ENCODE assay signal across 17 cellular contexts in genomic region chr5:134142088-134142487, GRCh38. TPM values are rescaled to one million over a fixed set of nuclear protein-coding genes. Genes with fewer than 3 reads are reported as not detected.
DNase-seq lines count a peak whose midpoint lies in the region; ATAC-seq, FAIRE-seq and TF ChIP-seq lines count a peak whose summit lies in the region.
"Had no signal": no experiment of that assay in that cellular context is flagged by ENCODE, and none has a peak within 500 bp of the region (broad histone marks: within the 10 kb centered on the region; RNA-seq: fewer than 3 reads in every experiment).

No MANE protein-coding gene starts in this region.

- H3K36me3 ChIP-seq in pancreas (peaks cover 0 to 20% (median 6%) of the 10 kb centered on the region in 3 donors), HepG2 (replicated peaks in 1 of 2; ENCODE audit: control insufficient read depth in 1 of 2, insufficient read depth in 2 of 2, low read length in 2 of 2) (peaks cover 25 to 76% of the 10 kb centered on the region in 2 experiments)

- ATAC-seq in effector memory CD8-positive, alpha-beta T cell (replicated peaks): no peak
- no peak for ATAC-seq in pancreas
- ATAC-seq in GM18909 (IDR thresholded peaks at IDR 0.05; ENCODE audit: poor library complexity, unreplicated experiment): no peak
- ATAC-seq in HepG2: no peak
- ATAC-seq: right lobe of liver had no signal

- no peak overlapping the region for H3K4me3 ChIP-seq in pancreas
- H3K4me3 ChIP-seq in HepG2 (replicated peaks in 1 of 3; ENCODE audit: insufficient read depth in 1 of 3, low read depth in 2 of 3, low read length in 3 of 3): no peak overlapping the region
- H3K4me3 ChIP-seq: left ventricle myocardium inferior, right lobe of liver, tibial nerve had no signal

- 76 to 84% methylated on average over 5 of the region's 5 CpGs for WGBS in pancreas, 2 donors
- 89% methylated on average over 5 of the region's 5 CpGs for WGBS in HepG2 (ENCODE audit: low lambda C conversion rate)

- peaks cover 43% of the 10 kb centered on the region for H3K4me1 Mint-ChIP-seq in activated CD4-positive, alpha-beta memory T cell treated with anti-CD3 and anti-CD28 coated beads for 36 hours (ENCODE audit: low read depth)
- peaks cover 25% of the 10 kb centered on the region for H3K4me1 Mint-ChIP-seq in activated CD4-positive, alpha-beta memory T cell treated with anti-CD3 and anti-CD28 coated beads, Interleukin-2, amount 10 ng/mL, durations not matched to agents 7 days and 5 days
- peaks cover 59 to 61% of the 10 kb centered on the region in 2 donors for H3K4me1 Mint-ChIP-seq in effector memory CD8-positive, alpha-beta T cell (ENCODE audit: low read depth in 2 of 2)
- peaks cover 23% of the 10 kb centered on the region for H3K4me1 Mint-ChIP-seq in Calu3 (ENCODE audit: low read depth, unreplicated experiment)

- peaks cover 24% of the 10 kb centered on the region for H4K20me1 ChIP-seq in HepG2 (ENCODE audit: insufficient read depth, low read length)

- no peak for TF ChIP-seq EP300 in HepG2 (IDR thresholded peaks at IDR 0.05; ENCODE audit: low read depth in 2 of 2, low read length in 2 of 2)
- TF ChIP-seq EP300 in HepG2 (CRISPR knock-in tag; IDR thresholded peaks at IDR 0.05; ENCODE audit: borderline replicate concordance): no peak

- H3K4me3 Mint-ChIP-seq in activated CD4-positive, alpha-beta memory T cell treated with anti-CD3 and anti-CD28 coated beads for 36 hours: no peak overlapping the region
- no peak overlapping the region for H3K4me3 Mint-ChIP-seq in activated CD4-positive, alpha-beta memory T cell treated with anti-CD3 and anti-CD28 coated beads, Interleukin-2, amount 10 ng/mL, durations not matched to agents 7 days and 5 days
- peak overlapping the region in 1 of 2 donors; percentile 1 for H3K4me3 Mint-ChIP-seq in effector memory CD8-positive, alpha-beta T cell
- H3K4me3 Mint-ChIP-seq in Calu3 (ENCODE audit: low read depth, unreplicated experiment): no peak overlapping the region
- H3K4me3 Mint-ChIP-seq: activated T-helper 1 cell treated with anti-CD3 and anti-CD28 coated beads, Interleukin-12 subunit alpha, Interleukin-12 subunit beta, Interleukin-2, Interleukin-4 antibody, amounts not matched to agents 30 ng/mL and 10 ng/mL and 1 ng/mL, durations not matched to agents 14 hours and 24 hours and 36 hours; dendritic cell treated with granulocyte-macrophage colony-stimulating factor and Interleukin-4, amounts not matched to agents 40 ng/mL and 50 ng/mL, for 4 days had no signal

- H3K9me3 Mint-ChIP-seq in activated CD4-positive, alpha-beta memory T cell treated with anti-CD3 and anti-CD28 coated beads for 36 hours: no peaks in the 10 kb centered on the region
- no peaks in the 10 kb centered on the region for H3K9me3 Mint-ChIP-seq in activated CD4-positive, alpha-beta memory T cell treated with anti-CD3 and anti-CD28 coated beads, Interleukin-2, amount 10 ng/mL, durations not matched to agents 7 days and 5 days
- no peaks in the 10 kb centered on the region for H3K9me3 Mint-ChIP-seq in effector memory CD8-positive, alpha-beta T cell
- no peaks in the 10 kb centered on the region for H3K9me3 Mint-ChIP-seq in Calu3 (ENCODE audit: low read depth, unreplicated experiment)
- H3K9me3 Mint-ChIP-seq: activated T-helper 1 cell treated with anti-CD3 and anti-CD28 coated beads, Interleukin-12 subunit alpha, Interleukin-12 subunit beta, Interleukin-2, Interleukin-4 antibody, amounts not matched to agents 30 ng/mL and 10 ng/mL and 1 ng/mL, durations not matched to agents 14 hours and 24 hours and 36 hours; dendritic cell treated with granulocyte-macrophage colony-stimulating factor and Interleukin-4, amounts not matched to agents 40 ng/mL and 50 ng/mL, for 4 days had no signal

- no peak overlapping the region for H2AFZ ChIP-seq in HepG2 (ENCODE audit: low read length)

- H3K4me1 ChIP-seq in pancreas: no peaks in the 10 kb centered on the region
- peaks cover 24% of the 10 kb centered on the region for H3K4me1 ChIP-seq in HepG2 (ENCODE audit: insufficient read depth, low read length)
- H3K4me1 ChIP-seq: right lobe of liver had no signal

- peaks cover under 1% of the 10 kb centered on the region for H3K79me2 ChIP-seq in HepG2 (ENCODE audit: insufficient read depth, low read length)

- H3K9me3 ChIP-seq in pancreas: no peaks in the 10 kb centered on the region
- H3K9me3 ChIP-seq in HepG2 (ENCODE audit: low read length): no peaks in the 10 kb centered on the region
- H3K9me3 ChIP-seq: left ventricle myocardium inferior, right lobe of liver, tibial nerve had no signal

- TF ChIP-seq CTCF in pancreas (IDR thresholded peaks at IDR 0.05) (no peak), HepG2 (CRISPR knock-in tag; IDR thresholded peaks at IDR 0.05) (no peak), Calu3 (IDR thresholded peaks at IDR 0.05; ENCODE audit: unreplicated experiment) (no peak)

- H3K27ac Mint-ChIP-seq in activated CD4-positive, alpha-beta memory T cell treated with anti-CD3 and anti-CD28 coated beads for 36 hours: no peak overlapping the region
- no peak overlapping the region for H3K27ac Mint-ChIP-seq in activated CD4-positive, alpha-beta memory T cell treated with anti-CD3 and anti-CD28 coated beads, Interleukin-2, amount 10 ng/mL, durations not matched to agents 7 days and 5 days
- H3K27ac Mint-ChIP-seq in effector memory CD8-positive, alpha-beta T cell: peak overlapping the region; percentile 95 to 99
- H3K27ac Mint-ChIP-seq in Calu3 (ENCODE audit: unreplicated experiment): no peak overlapping the region
- H3K27ac Mint-ChIP-seq: dendritic cell treated with granulocyte-macrophage colony-stimulating factor and Interleukin-4, amounts not matched to agents 40 ng/mL and 50 ng/mL, for 4 days had no signal

- peaks cover 63% of the 10 kb centered on the region for H3K36me3 Mint-ChIP-seq in activated CD4-positive, alpha-beta memory T cell treated with anti-CD3 and anti-CD28 coated beads for 36 hours
- peaks cover 42% of the 10 kb centered on the region for H3K36me3 Mint-ChIP-seq in activated CD4-positive, alpha-beta memory T cell treated with anti-CD3 and anti-CD28 coated beads, Interleukin-2, amount 10 ng/mL, durations not matched to agents 7 days and 5 days (ENCODE audit: low read depth)
- peaks cover 100% of the 10 kb centered on the region for H3K36me3 Mint-ChIP-seq in effector memory CD8-positive, alpha-beta T cell (ENCODE audit: insufficient read depth)
- peaks cover 32% of the 10 kb centered on the region for H3K36me3 Mint-ChIP-seq in Calu3 (ENCODE audit: insufficient read depth, unreplicated experiment)

- FAIRE-seq in pancreas (lab: Jason Lieb, UNC): no peak
- FAIRE-seq in HepG2 (lab: Jason Lieb, UNC): no peak
- FAIRE-seq: astrocyte had no signal

- intact Hi-C loops in activated CD4-positive, alpha-beta memory T cell treated with anti-CD3 and anti-CD28 coated beads for 36 hours (cut with micrococcal nuclease): no loop called here
- intact Hi-C loops in pancreas (cut with DNase I) (loop anchor here in 1 of 3 donors (5.0 kb wide), 2 partner anchors 40 to 100 kb away; no protein-coding TSS in a partner anchor), HepG2 (cut with micrococcal nuclease; ENCODE audit: unreplicated experiment) (no loop called here), Calu3 (cut with micrococcal nuclease; ENCODE audit: unreplicated experiment) (no loop called here)

- no peak overlapping the region for H3K9ac ChIP-seq in HepG2 (ENCODE audit: insufficient read depth, low read depth, low read length)

- no peak for TF ChIP-seq RAD21 in HepG2 (CRISPR knock-in tag; IDR thresholded peaks at IDR 0.05)

- BruUV-seq in HepG2 (replicated peaks; lab: Mats Ljungman, UMichigan): no TSS peak
- no TSS peak for BruUV-seq in Calu3 (replicated peaks; lab: Mats Ljungman, UMichigan)

- no peak for TF ChIP-seq POLR2A in HepG2 (IDR thresholded peaks at IDR 0.05; ENCODE audit: insufficient read depth in 1 of 2, low read depth in 2 of 2, low read length in 2 of 2)

- DNase-seq in activated CD4-positive, alpha-beta memory T cell treated with anti-CD3 and anti-CD28 coated beads for 36 hours: peak; percentile 7
- no peak for DNase-seq in activated CD4-positive, alpha-beta memory T cell treated with anti-CD3 and anti-CD28 coated beads, Interleukin-2, amount 10 ng/mL, durations not matched to agents 7 days and 5 days
- DNase-seq in SK-MEL-5 (ENCODE audit: low read depth, low spot score) (peak; percentile 31), pancreas (peak in 4 of 6 donors; percentile 0 to 47 (median 8)), HepG2 (ENCODE audit: low spot score) (no peak), Calu3 (no peak)
- DNase-seq in effector memory CD8-positive, alpha-beta T cell: no peak
- DNase-seq: hypothalamus; Karpas-422; left ventricle myocardium inferior; right lobe of liver; stimulated activated CD4-positive, alpha-beta T cell treated with anti-CD3 and anti-CD28 coated beads, Interleukin-2, amount 100 ng/mL, for 48 hours had no signal

- no peaks in the 10 kb centered on the region for H3K27me3 ChIP-seq in pancreas
- no peaks in the 10 kb centered on the region for H3K27me3 ChIP-seq in HepG2 (ENCODE audit: control insufficient read depth in 1 of 2, insufficient read depth in 2 of 2, low read length in 2 of 2)
- H3K27me3 ChIP-seq: right lobe of liver, tibial nerve had no signal

- H3K27me3 Mint-ChIP-seq in activated CD4-positive, alpha-beta memory T cell treated with anti-CD3 and anti-CD28 coated beads for 36 hours: no peaks in the 10 kb centered on the region
- peaks cover 3% of the 10 kb centered on the region for H3K27me3 Mint-ChIP-seq in activated CD4-positive, alpha-beta memory T cell treated with anti-CD3 and anti-CD28 coated beads, Interleukin-2, amount 10 ng/mL, durations not matched to agents 7 days and 5 days
- H3K27me3 Mint-ChIP-seq in effector memory CD8-positive, alpha-beta T cell: no peaks in the 10 kb centered on the region
- H3K27me3 Mint-ChIP-seq in Calu3 (ENCODE audit: unreplicated experiment): no peaks in the 10 kb centered on the region
- H3K27me3 Mint-ChIP-seq: dendritic cell treated with granulocyte-macrophage colony-stimulating factor and Interleukin-4, amounts not matched to agents 40 ng/mL and 50 ng/mL, for 4 days had no signal

- no peak overlapping the region for H3K4me2 ChIP-seq in HepG2 (ENCODE audit: low read depth, low read length)

- CTCF ChIA-PET in activated CD4-positive, alpha-beta memory T cell treated with anti-CD3 and anti-CD28 coated beads for 36 hours (lab: Charles Lee): interaction anchor here (2.6 to 28.4 kb wide), 5 partner anchors 9 to 103 kb away, joined by 9 to 981 read pairs (median 74); partner anchors contain the start of gene TCF7
- CTCF ChIA-PET in activated CD4-positive, alpha-beta memory T cell treated with anti-CD3 and anti-CD28 coated beads, Interleukin-2, amount 10 ng/mL, durations not matched to agents 7 days and 5 days (lab: Charles Lee): interaction anchor here (1.9 to 19.9 kb wide), 5 partner anchors 11 to 103 kb away, joined by 5 to 348 read pairs (median 6); no protein-coding TSS in a partner anchor
- CTCF ChIA-PET in HepG2 (lab: Yijun Ruan, JAX; ENCODE audit: low intra/inter-chr PET ratio, low total read pairs): interaction anchor here (1.5 to 5.0 kb wide), 2 partner anchors 40 to 103 kb away, joined by 8 to 71 read pairs; no protein-coding TSS in a partner anchor
- CTCF ChIA-PET in Calu3 (lab: Charles Lee): interaction anchor here (2.7 to 6.6 kb wide), 2 partner anchors 102 to 115 kb away, joined by 14 to 126 read pairs; no protein-coding TSS in a partner anchor

- in situ Hi-C loops in SK-MEL-5 (cut with HindIII; ENCODE audit: low pct_unique_long_range_greater_than_20kb, low sequenced_read_pairs) (no loop called here), HepG2 (cut with HindIII; ENCODE audit: extremely low pct_ligation_motif_present, low pct_unique_long_range_greater_than_20kb) (no loop called here)

- H3K27ac ChIP-seq in pancreas: no peak overlapping the region
- H3K27ac ChIP-seq in HepG2 (ENCODE audit: extremely low read length, insufficient read depth, low read length): no peak overlapping the region
- H3K27ac ChIP-seq: left ventricle myocardium inferior, right lobe of liver had no signal

- POLR2A ChIA-PET in activated CD4-positive, alpha-beta memory T cell treated with anti-CD3 and anti-CD28 coated beads for 36 hours (lab: Charles Lee): no interaction called here
- POLR2A ChIA-PET in activated CD4-positive, alpha-beta memory T cell treated with anti-CD3 and anti-CD28 coated beads, Interleukin-2, amount 10 ng/mL, durations not matched to agents 7 days and 5 days (lab: Charles Lee): interaction anchor here (3.9 kb wide), 1 partner anchor 13 kb away, joined by 23 read pairs; no protein-coding TSS in a partner anchor
- POLR2A ChIA-PET in HepG2 (lab: Yijun Ruan, JAX): interaction anchor here (1.5 to 4.4 kb wide), 2 partner anchors 43 to 100 kb away, joined by 4 to 31 read pairs; no protein-coding TSS in a partner anchor

RNA-seq across cellular contexts. Expression of gene TCF7, which starts 27.6 kb away (rescaled TPM):
- 10 to 100 TPM; 59.3 to 65.6 TPM for total RNA-seq in activated CD4-positive, alpha-beta memory T cell treated with anti-CD3 and anti-CD28 coated beads for 36 hours
- 10 to 100 TPM; 19.2 to 21.9 TPM for total RNA-seq in activated CD4-positive, alpha-beta memory T cell treated with anti-CD3 and anti-CD28 coated beads, Interleukin-2, amount 10 ng/mL, durations not matched to agents 7 days and 5 days
- total RNA-seq in SK-MEL-5 (2014; rRNA removed; shearing (Covaris generic)): 3.1 and 4.7 TPM in 2 replicates
- polyA plus RNA-seq in SK-MEL-5 (2015; cell fraction: cytosol; rRNA removed): 21.5 and 25.9 TPM in 2 replicates
- polyA plus RNA-seq in SK-MEL-5 (2015; cell fraction: nucleus; rRNA removed): 5.0 and 8.1 TPM in 2 replicates
- total RNA-seq in pancreas (10 to 100 TPM in 1 of 6 donors, 1 to 10 TPM in 5; 5.6 to 13.1 (median 7.7) TPM), HepG2 (2016; rRNA removed; fragmentation: Illumina TruSeq; extraction: Trizol) (6.8 and 7.9 TPM in 2 replicates), Calu3 (2022) (13.6 and 16.8 TPM in 2 replicates)
- polyA plus RNA-seq in pancreas (1 to 10 TPM; 1.9 to 4.6 TPM), HepG2 (2011; rRNA removed) (6.3 and 9.0 TPM in 2 replicates)
- 5.3 and 5.4 TPM in 2 replicates for total RNA-seq in HepG2 (2016; cell fraction: cytosol; rRNA removed; fragmentation: Illumina TruSeq; extraction: Trizol; ENCODE audit: low read depth)
- 7.1 and 8.8 TPM in 2 replicates for total RNA-seq in HepG2 (2016; cell fraction: insoluble cytoplasmic fraction; rRNA removed; fragmentation: Illumina TruSeq; extraction: Trizol)
- total RNA-seq in HepG2 (2016; cell fraction: membrane; rRNA removed; fragmentation: Illumina TruSeq; extraction: Trizol): 15.7 and 15.8 TPM in 2 replicates
- total RNA-seq in HepG2 (2016; cell fraction: nucleus; rRNA removed; fragmentation: Illumina TruSeq; extraction: Trizol): 10.0 and 10.9 TPM in 2 replicates
- 4.8 and 5.8 TPM in 2 replicates for polyA plus RNA-seq in HepG2 (2011; cell fraction: cytosol; rRNA removed)
- 7.5 and 7.7 TPM in 2 replicates for polyA plus RNA-seq in HepG2 (2011; cell fraction: nucleus; rRNA removed)
- polyA plus RNA-seq in HepG2 (2012): 8.6 and 11.4 TPM in 2 replicates
- polyA plus RNA-seq in HepG2 (2016; cell fraction: cytosol; fragmentation: Illumina TruSeq; extraction: Trizol; ENCODE audit: low read depth): 21.6 and 22.8 TPM in 2 replicates
- 21.8 and 29.7 TPM in 2 replicates for polyA plus RNA-seq in HepG2 (2016; cell fraction: insoluble cytoplasmic fraction; fragmentation: Illumina TruSeq; extraction: Trizol; ENCODE audit: low read depth)
- polyA plus RNA-seq in HepG2 (2016; cell fraction: membrane; fragmentation: Illumina TruSeq; extraction: Trizol; ENCODE audit: low read depth): 44.0 and 50.2 TPM in 2 replicates
- polyA plus RNA-seq in HepG2 (2016; cell fraction: nucleus; fragmentation: Illumina TruSeq; extraction: Trizol; ENCODE audit: insufficient read depth, low read depth): 25.7 and 28.7 TPM in 2 replicates
- 0.19 and 20.5 TPM in 2 replicates for polyA minus RNA-seq in HepG2 (2011; rRNA and poly(A)+ RNA removed; ENCODE audit: low replicate concordance)
- 3.3 and 5.4 TPM in 2 replicates for polyA minus RNA-seq in HepG2 (2011; cell fraction: cytosol; rRNA and poly(A)+ RNA removed)
- 15.2 and 18.2 TPM in 2 replicates for polyA minus RNA-seq in HepG2 (2011; cell fraction: nucleus; rRNA and poly(A)+ RNA removed)

RNA-seq across cellular contexts. Expression of gene SKP1, which starts 34.7 kb away (rescaled TPM):
- 100 to 1,000 TPM; 284 to 286 TPM for total RNA-seq in activated CD4-positive, alpha-beta memory T cell treated with anti-CD3 and anti-CD28 coated beads for 36 hours
- 100 to 1,000 TPM; 197 to 205 TPM for total RNA-seq in activated CD4-positive, alpha-beta memory T cell treated with anti-CD3 and anti-CD28 coated beads, Interleukin-2, amount 10 ng/mL, durations not matched to agents 7 days and 5 days
- 311 and 315 TPM in 2 replicates for total RNA-seq in SK-MEL-5 (2014; rRNA removed; shearing (Covaris generic))
- 534 and 551 TPM in 2 replicates for polyA plus RNA-seq in SK-MEL-5 (2015; cell fraction: cytosol; rRNA removed)
- 203 and 244 TPM in 2 replicates for polyA plus RNA-seq in SK-MEL-5 (2015; cell fraction: nucleus; rRNA removed)
- total RNA-seq in pancreas (100 to 1,000 TPM in 3 of 6 donors, 10 to 100 TPM in 3; 76.3 to 142 (median 97.6) TPM), HepG2 (2016; rRNA removed; fragmentation: Illumina TruSeq; extraction: Trizol) (340 and 507 TPM in 2 replicates), Calu3 (2022) (380 and 411 TPM in 2 replicates)
- polyA plus RNA-seq in pancreas (100 to 1,000 TPM in 1 of 2 donors, 10 to 100 TPM in 1; 67.5 to 252 TPM), HepG2 (2011; rRNA removed) (93.6 and 134 TPM in 2 replicates)
- total RNA-seq in HepG2 (2016; cell fraction: cytosol; rRNA removed; fragmentation: Illumina TruSeq; extraction: Trizol; ENCODE audit: low read depth): 137 and 143 TPM in 2 replicates
- 343 and 521 TPM in 2 replicates for total RNA-seq in HepG2 (2016; cell fraction: insoluble cytoplasmic fraction; rRNA removed; fragmentation: Illumina TruSeq; extraction: Trizol)
- 93.7 and 100 TPM in 2 replicates for total RNA-seq in HepG2 (2016; cell fraction: membrane; rRNA removed; fragmentation: Illumina TruSeq; extraction: Trizol)
- 151 and 157 TPM in 2 replicates for total RNA-seq in HepG2 (2016; cell fraction: nucleus; rRNA removed; fragmentation: Illumina TruSeq; extraction: Trizol)
- 88.5 and 154 TPM in 2 replicates for polyA plus RNA-seq in HepG2 (2011; cell fraction: cytosol; rRNA removed)
- polyA plus RNA-seq in HepG2 (2011; cell fraction: nucleus; rRNA removed): 34.1 and 52.2 TPM in 2 replicates
- polyA plus RNA-seq in HepG2 (2012): 309 and 384 TPM in 2 replicates
- 114 and 131 TPM in 2 replicates for polyA plus RNA-seq in HepG2 (2016; cell fraction: cytosol; fragmentation: Illumina TruSeq; extraction: Trizol; ENCODE audit: low read depth)
- polyA plus RNA-seq in HepG2 (2016; cell fraction: insoluble cytoplasmic fraction; fragmentation: Illumina TruSeq; extraction: Trizol; ENCODE audit: low read depth): 701 and 780 TPM in 2 replicates
- polyA plus RNA-seq in HepG2 (2016; cell fraction: membrane; fragmentation: Illumina TruSeq; extraction: Trizol; ENCODE audit: low read depth): 95.3 and 99.7 TPM in 2 replicates
- polyA plus RNA-seq in HepG2 (2016; cell fraction: nucleus; fragmentation: Illumina TruSeq; extraction: Trizol; ENCODE audit: insufficient read depth, low read depth): 220 and 238 TPM in 2 replicates
- 30.3 and 67.0 TPM in 2 replicates for polyA minus RNA-seq in HepG2 (2011; rRNA and poly(A)+ RNA removed; ENCODE audit: low replicate concordance)
- polyA minus RNA-seq in HepG2 (2011; cell fraction: cytosol; rRNA and poly(A)+ RNA removed): 87.3 and 99.7 TPM in 2 replicates
- 122 and 128 TPM in 2 replicates for polyA minus RNA-seq in HepG2 (2011; cell fraction: nucleus; rRNA and poly(A)+ RNA removed)

Comparison
In these comparisons a context has a peak if more than half of its experiments do, and no peak if none do; other contexts are left out.
1. DNase-seq: peak in activated CD4-positive, alpha-beta memory T cell treated with anti-CD3 and anti-CD28 coated beads for 36 hours (single experiment), SK-MEL-5 (single experiment) and pancreas (4 of 6); none in activated CD4-positive, alpha-beta memory T cell treated with anti-CD3 and anti-CD28 coated beads, Interleukin-2, amount 10 ng/mL, durations not matched to agents 7 days and 5 days (single experiment), effector memory CD8-positive, alpha-beta T cell (0 of 3), HepG2 (single experiment) and Calu3 (single experiment).
2. H3K27ac Mint-ChIP-seq: peak in effector memory CD8-positive, alpha-beta T cell (2 of 2); none in activated CD4-positive, alpha-beta memory T cell treated with anti-CD3 and anti-CD28 coated beads for 36 hours (single experiment), activated CD4-positive, alpha-beta memory T cell treated with anti-CD3 and anti-CD28 coated beads, Interleukin-2, amount 10 ng/mL, durations not matched to agents 7 days and 5 days (single experiment) and Calu3 (single experiment).